Comparison of ENCODE assay signal across 12 cellular contexts in the genomic region with DNA sequence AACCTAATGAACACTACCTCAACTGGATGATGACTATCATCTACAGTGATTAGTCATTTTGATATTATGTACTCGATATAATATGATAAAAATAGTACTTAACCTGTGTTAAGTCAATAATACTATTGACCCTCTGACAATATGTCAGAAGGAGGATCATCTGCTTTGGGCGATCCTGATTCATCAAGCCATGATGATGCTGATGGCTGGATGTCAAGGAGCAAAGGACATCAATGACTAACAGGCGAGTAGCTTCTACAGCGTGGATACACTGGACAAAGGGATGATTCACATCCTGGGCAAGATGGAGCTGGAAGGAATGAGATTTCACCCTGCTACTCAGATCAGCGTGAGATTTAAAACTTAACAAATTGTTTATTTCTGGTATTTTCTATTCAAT.
DNase-seq lines count a peak whose midpoint lies in the region; ATAC-seq and TF ChIP-seq lines count a peak whose summit lies in the region.
"Had no signal": no experiment of that assay in that cellular context is flagged by ENCODE, and none has a peak within 500 bp of the region (broad histone marks: within the 10 kb centered on the region; RNA-seq: fewer than 3 reads in every experiment).

No MANE protein-coding gene starts in this region.

- TF ChIP-seq CTCF in foreskin fibroblast (IDR thresholded peaks at IDR 0.05; ENCODE audit: low read depth, low read length) (no peak), colonic mucosa (IDR thresholded peaks at IDR 0.05) (no peak)

- H3K4me3 ChIP-seq in foreskin fibroblast (ENCODE audit: low read depth in 1 of 2, low read length in 2 of 2) (no peak overlapping the region), colonic mucosa (no peak overlapping the region)

- H3K4me3 Mint-ChIP-seq in stimulated activated naive B cell treated with anti-CD40 and anti-IgM and Interleukin-4, amounts not matched to agents 10 μg/mL and 1 μg/mL and 100 μg/mL, for 72 hours: no peak overlapping the region
- H3K4me3 Mint-ChIP-seq: activated naive CD8-positive, alpha-beta T cell treated with anti-CD3 and anti-CD28 coated beads, Interleukin-2, amount 50 U/mL, for 24 hours had no signal

- H3K27ac Mint-ChIP-seq in stimulated activated naive B cell treated with anti-CD40 and anti-IgM and Interleukin-4, amounts not matched to agents 10 μg/mL and 1 μg/mL and 100 μg/mL, for 72 hours: no peak overlapping the region
- H3K27ac Mint-ChIP-seq: activated naive CD8-positive, alpha-beta T cell treated with anti-CD3 and anti-CD28 coated beads, Interleukin-2, amount 50 U/mL, for 24 hours; progenitor cell of endocrine pancreas had no signal

- H3K27me3 Mint-ChIP-seq in stimulated activated naive B cell treated with anti-CD40 and anti-IgM and Interleukin-4, amounts not matched to agents 10 μg/mL and 1 μg/mL and 100 μg/mL, for 72 hours: peaks cover 8 to 14% of the 10 kb centered on the region in 2 donors
- H3K27me3 Mint-ChIP-seq: progenitor cell of endocrine pancreas had no signal

- intact Hi-C loops in colonic mucosa (cut with DNase I): no loop called here

- no peaks in the 10 kb centered on the region for H3K27me3 ChIP-seq in colonic mucosa

- no peaks in the 10 kb centered on the region for H3K9me3 Mint-ChIP-seq in stimulated activated naive B cell treated with anti-CD40 and anti-IgM and Interleukin-4, amounts not matched to agents 10 μg/mL and 1 μg/mL and 100 μg/mL, for 72 hours
- H3K9me3 Mint-ChIP-seq: activated naive CD8-positive, alpha-beta T cell treated with anti-CD3 and anti-CD28 coated beads, Interleukin-2, amount 50 U/mL, for 24 hours had no signal

- no peak overlapping the region for H3K27ac ChIP-seq in colonic mucosa

- no peaks in the 10 kb centered on the region for H3K9me3 ChIP-seq in colonic mucosa

- H3K36me3 ChIP-seq in colonic mucosa: no peaks in the 10 kb centered on the region

- ATAC-seq in HG03196 (IDR thresholded peaks at IDR 0.05; ENCODE audit: unreplicated experiment) (no peak), HG02852 (IDR thresholded peaks at IDR 0.05; ENCODE audit: unreplicated experiment) (no peak)
- no peak for ATAC-seq in stimulated activated naive B cell treated with anti-CD40 and anti-IgM and Interleukin-4, amounts not matched to agents 10 μg/mL and 1 μg/mL and 100 μg/mL, for 72 hours (replicated peaks)
- ATAC-seq: activated naive CD8-positive, alpha-beta T cell treated with anti-CD3 and anti-CD28 coated beads, Interleukin-2, amount 50 U/mL, for 24 hours had no signal

- H3K4me1 ChIP-seq in colonic mucosa: no peaks in the 10 kb centered on the region

- DNase-seq in HCEC 1CT: peak; percentile 95
- peak; percentile 35 for DNase-seq in T1000 (lab: John Stamatoyannopoulos, UW)
- DNase-seq in foreskin fibroblast: peak; percentile 91 to 93
- DNase-seq in colonic mucosa: no peak
- no peak for DNase-seq in stimulated activated naive B cell treated with anti-CD40 and anti-IgM and Interleukin-4, amounts not matched to agents 10 μg/mL and 1 μg/mL and 100 μg/mL, for 72 hours
- DNase-seq: activated naive CD8-positive, alpha-beta T cell treated with anti-CD3 and anti-CD28 coated beads, Interleukin-2, amount 50 U/mL, for 24 hours; DMS79; hippocampal formation; NCI-H345 had no signal

- H3K9ac ChIP-seq in colonic mucosa (ENCODE audit: low read depth in 2 of 2, low read length in 2 of 2): no peak overlapping the region

- H3K4me1 Mint-ChIP-seq in stimulated activated naive B cell treated with anti-CD40 and anti-IgM and Interleukin-4, amounts not matched to agents 10 μg/mL and 1 μg/mL and 100 μg/mL, for 72 hours: peaks cover 0 to 3% of the 10 kb centered on the region in 2 donors
- H3K4me1 Mint-ChIP-seq: activated naive CD8-positive, alpha-beta T cell treated with anti-CD3 and anti-CD28 coated beads, Interleukin-2, amount 50 U/mL, for 24 hours had no signal

- H3K36me3 Mint-ChIP-seq in stimulated activated naive B cell treated with anti-CD40 and anti-IgM and Interleukin-4, amounts not matched to agents 10 μg/mL and 1 μg/mL and 100 μg/mL, for 72 hours: no peaks in the 10 kb centered on the region

Comparison
In these comparisons a context has a peak if more than half of its experiments do, and no peak if none do; other contexts are left out.
1. DNase-seq: peak in HCEC 1CT (single experiment), T1000 (single experiment) and foreskin fibroblast (2 of 2); none in colonic mucosa (single experiment) and stimulated activated naive B cell treated with anti-CD40 and anti-IgM and Interleukin-4, amounts not matched to agents 10 μg/mL and 1 μg/mL and 100 μg/mL, for 72 hours (single experiment).